Comparison of ENCODE assay signal across 1 cellular context in genomic region chr14:34501997-34502396, GRCh38.
A peak's percentile ranks its signal among the peaks of the same experiment; 100 is the strongest.
TF ChIP-seq lines count a peak whose summit lies in the region.

No MANE protein-coding gene starts in this region.

TF ChIP-seq in IMR-90, 13 proteins besides CTCF, POLR2A, EP300 and RAD21:
- TF ChIP-seq, protein P1, sequence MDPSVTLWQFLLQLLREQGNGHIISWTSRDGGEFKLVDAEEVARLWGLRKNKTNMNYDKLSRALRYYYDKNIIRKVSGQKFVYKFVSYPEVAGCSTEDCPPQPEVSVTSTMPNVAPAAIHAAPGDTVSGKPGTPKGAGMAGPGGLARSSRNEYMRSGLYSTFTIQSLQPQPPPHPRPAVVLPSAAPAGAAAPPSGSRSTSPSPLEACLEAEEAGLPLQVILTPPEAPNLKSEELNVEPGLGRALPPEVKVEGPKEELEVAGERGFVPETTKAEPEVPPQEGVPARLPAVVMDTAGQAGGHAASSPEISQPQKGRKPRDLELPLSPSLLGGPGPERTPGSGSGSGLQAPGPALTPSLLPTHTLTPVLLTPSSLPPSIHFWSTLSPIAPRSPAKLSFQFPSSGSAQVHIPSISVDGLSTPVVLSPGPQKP (IDR thresholded peaks at IDR 0.05; ENCODE audit: borderline replicate concordance, low read depth, low read length), result no peak
- peak; percentile 37; the same call in 1 of the 2 replicates for TF ChIP-seq FOS (IDR thresholded peaks at IDR 0.05; ENCODE audit: low read depth, low read length)
